1 cellular context compared by ENCODE assay signal in the genomic region with DNA sequence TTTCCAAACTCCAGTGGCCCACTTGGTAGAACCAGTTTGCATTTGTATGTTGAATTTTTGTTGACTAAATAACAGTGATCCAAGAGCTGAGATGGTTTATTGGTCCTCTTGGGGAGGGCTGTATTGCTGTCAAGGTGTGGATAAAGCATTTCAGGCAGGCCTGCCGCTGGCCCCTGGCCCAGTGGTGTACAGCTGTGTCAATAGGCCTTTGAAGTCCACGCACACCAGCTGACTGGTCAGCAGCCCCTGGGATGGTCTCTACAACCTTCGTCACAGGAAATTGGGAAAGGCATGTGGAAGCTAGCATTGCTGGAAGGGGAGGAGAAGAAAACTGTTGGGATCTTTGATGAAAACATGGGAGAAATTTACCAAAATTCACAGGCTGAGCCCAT.
TF ChIP-seq lines count a peak whose summit lies in the region.

No MANE protein-coding gene starts in this region.

TF ChIP-seq in SK-N-SH, 30 proteins besides CTCF, POLR2A, EP300 and RAD21 (continued from another document):
- TF ChIP-seq, protein P1, sequence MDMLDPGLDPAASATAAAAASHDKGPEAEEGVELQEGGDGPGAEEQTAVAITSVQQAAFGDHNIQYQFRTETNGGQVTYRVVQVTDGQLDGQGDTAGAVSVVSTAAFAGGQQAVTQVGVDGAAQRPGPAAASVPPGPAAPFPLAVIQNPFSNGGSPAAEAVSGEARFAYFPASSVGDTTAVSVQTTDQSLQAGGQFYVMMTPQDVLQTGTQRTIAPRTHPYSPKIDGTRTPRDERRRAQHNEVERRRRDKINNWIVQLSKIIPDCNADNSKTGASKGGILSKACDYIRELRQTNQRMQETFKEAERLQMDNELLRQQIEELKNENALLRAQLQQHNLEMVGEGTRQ (IDR thresholded peaks at IDR 0.05; ENCODE audit: borderline replicate concordance, low read depth, low read length), result no peak
- TF ChIP-seq RFX5 (IDR thresholded peaks at IDR 0.05; ENCODE audit: low read length) (no peak), CHD2 (IDR thresholded peaks at IDR 0.05; ENCODE audit: low read length, partially characterized antibody) (no peak), MEF2A (IDR thresholded peaks at IDR 0.05; ENCODE audit: borderline replicate concordance, low read depth) (no peak), GATA2 (CRISPR knock-in tag; IDR thresholded peaks at IDR 0.05) (no peak)
